In the genomic region with DNA sequence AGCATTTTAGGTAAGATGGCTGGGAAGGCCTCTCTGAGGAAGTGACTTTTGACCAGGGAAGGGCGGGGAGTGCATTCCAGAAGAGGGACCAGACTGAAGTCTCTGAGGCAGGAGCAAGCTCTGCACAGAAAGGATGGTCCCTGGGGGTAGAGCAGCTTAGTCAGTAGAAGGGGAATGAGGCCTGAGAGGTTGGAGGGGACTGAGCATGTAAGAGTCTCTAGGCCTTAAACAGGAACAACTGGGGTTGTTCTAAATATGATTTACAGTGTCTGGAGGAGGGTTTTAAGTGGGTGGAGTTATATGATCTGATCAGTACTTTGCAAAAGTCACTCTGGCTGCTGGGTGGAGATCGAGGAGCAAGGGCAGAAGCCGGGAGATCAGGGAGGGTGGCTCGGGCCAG, we compare ENCODE assay signal across 1 cellular context.
TF ChIP-seq lines count a peak whose summit lies in the region.

No MANE protein-coding gene starts in this region.

TF ChIP-seq in K562, 482 proteins besides CTCF, POLR2A, EP300 and RAD21:
- TF ChIP-seq ELF1 (tag; IDR thresholded peaks at IDR 0.05) (no peak), COPS2 (conservative IDR thresholded peaks at IDR 0.05) (no peak), CHD4 (IDR thresholded peaks at IDR 0.05; ENCODE audit: insufficient read depth, insufficient replicate concordance, low read depth, low read length, poor library complexity, severe bottlenecking) (no peak), ZC3H11A (IDR thresholded peaks at IDR 0.05; ENCODE audit: low read depth, low read length) (no peak), ILK (tag; IDR thresholded peaks at IDR 0.05; ENCODE audit: borderline replicate concordance, low read depth) (no peak), POLR2AphosphoS5 (IDR thresholded peaks at IDR 0.05; ENCODE audit: control insufficient read depth, insufficient read depth, low read depth, low read length) (no peak), MEIS2 (IDR thresholded peaks at IDR 0.05; ENCODE audit: partially characterized antibody) (peak; percentile 71), NR3C1 (CRISPR knock-in tag; IDR thresholded peaks at IDR 0.05) (no peak), ZFP36 (IDR thresholded peaks at IDR 0.05; ENCODE audit: low read depth, low read length, partially characterized antibody) (peak; percentile 5), RB1 (IDR thresholded peaks at IDR 0.05; ENCODE audit: low read depth) (no peak), EP400 (IDR thresholded peaks at IDR 0.05) (no peak), PTTG1 (tag; IDR thresholded peaks at IDR 0.05; ENCODE audit: low read depth) (no peak)
- TF ChIP-seq, protein P1, sequence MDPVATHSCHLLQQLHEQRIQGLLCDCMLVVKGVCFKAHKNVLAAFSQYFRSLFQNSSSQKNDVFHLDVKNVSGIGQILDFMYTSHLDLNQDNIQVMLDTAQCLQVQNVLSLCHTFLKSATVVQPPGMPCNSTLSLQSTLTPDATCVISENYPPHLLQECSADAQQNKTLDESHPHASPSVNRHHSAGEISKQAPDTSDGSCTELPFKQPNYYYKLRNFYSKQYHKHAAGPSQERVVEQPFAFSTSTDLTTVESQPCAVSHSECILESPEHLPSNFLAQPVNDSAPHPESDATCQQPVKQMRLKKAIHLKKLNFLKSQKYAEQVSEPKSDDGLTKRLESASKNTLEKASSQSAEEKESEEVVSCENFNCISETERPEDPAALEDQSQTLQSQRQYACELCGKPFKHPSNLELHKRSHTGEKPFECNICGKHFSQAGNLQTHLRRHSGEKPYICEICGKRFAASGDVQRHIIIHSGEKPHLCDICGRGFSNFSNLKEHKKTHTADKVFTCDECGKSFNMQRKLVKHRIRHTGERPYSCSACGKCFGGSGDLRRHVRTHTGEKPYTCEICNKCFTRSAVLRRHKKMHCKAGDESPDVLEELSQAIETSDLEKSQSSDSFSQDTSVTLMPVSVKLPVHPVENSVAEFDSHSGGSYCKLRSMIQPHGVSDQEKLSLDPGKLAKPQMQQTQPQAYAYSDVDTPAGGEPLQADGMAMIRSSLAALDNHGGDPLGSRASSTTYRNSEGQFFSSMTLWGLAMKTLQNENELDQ (CRISPR knock-in tag; IDR thresholded peaks at IDR 0.05; ENCODE audit: borderline replicate concordance), result no peak
- TF ChIP-seq, protein P2, sequence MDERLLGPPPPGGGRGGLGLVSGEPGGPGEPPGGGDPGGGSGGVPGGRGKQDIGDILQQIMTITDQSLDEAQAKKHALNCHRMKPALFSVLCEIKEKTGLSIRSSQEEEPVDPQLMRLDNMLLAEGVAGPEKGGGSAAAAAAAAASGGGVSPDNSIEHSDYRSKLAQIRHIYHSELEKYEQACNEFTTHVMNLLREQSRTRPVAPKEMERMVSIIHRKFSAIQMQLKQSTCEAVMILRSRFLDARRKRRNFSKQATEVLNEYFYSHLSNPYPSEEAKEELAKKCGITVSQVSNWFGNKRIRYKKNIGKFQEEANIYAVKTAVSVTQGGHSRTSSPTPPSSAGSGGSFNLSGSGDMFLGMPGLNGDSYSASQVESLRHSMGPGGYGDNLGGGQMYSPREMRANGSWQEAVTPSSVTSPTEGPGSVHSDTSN (CRISPR knock-in tag; IDR thresholded peaks at IDR 0.05; ENCODE audit: low read depth), result no peak
- TF ChIP-seq, protein P2 (tag; conservative IDR thresholded peaks at IDR 0.05; ENCODE audit: low read depth), result peak; percentile 83
- TF ChIP-seq, protein P3, sequence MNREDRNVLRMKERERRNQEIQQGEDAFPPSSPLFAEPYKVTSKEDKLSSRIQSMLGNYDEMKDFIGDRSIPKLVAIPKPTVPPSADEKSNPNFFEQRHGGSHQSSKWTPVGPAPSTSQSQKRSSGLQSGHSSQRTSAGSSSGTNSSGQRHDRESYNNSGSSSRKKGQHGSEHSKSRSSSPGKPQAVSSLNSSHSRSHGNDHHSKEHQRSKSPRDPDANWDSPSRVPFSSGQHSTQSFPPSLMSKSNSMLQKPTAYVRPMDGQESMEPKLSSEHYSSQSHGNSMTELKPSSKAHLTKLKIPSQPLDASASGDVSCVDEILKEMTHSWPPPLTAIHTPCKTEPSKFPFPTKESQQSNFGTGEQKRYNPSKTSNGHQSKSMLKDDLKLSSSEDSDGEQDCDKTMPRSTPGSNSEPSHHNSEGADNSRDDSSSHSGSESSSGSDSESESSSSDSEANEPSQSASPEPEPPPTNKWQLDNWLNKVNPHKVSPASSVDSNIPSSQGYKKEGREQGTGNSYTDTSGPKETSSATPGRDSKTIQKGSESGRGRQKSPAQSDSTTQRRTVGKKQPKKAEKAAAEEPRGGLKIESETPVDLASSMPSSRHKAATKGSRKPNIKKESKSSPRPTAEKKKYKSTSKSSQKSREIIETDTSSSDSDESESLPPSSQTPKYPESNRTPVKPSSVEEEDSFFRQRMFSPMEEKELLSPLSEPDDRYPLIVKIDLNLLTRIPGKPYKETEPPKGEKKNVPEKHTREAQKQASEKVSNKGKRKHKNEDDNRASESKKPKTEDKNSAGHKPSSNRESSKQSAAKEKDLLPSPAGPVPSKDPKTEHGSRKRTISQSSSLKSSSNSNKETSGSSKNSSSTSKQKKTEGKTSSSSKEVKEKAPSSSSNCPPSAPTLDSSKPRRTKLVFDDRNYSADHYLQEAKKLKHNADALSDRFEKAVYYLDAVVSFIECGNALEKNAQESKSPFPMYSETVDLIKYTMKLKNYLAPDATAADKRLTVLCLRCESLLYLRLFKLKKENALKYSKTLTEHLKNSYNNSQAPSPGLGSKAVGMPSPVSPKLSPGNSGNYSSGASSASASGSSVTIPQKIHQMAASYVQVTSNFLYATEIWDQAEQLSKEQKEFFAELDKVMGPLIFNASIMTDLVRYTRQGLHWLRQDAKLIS (CRISPR knock-in tag; IDR thresholded peaks at IDR 0.05), result no peak
- TF ChIP-seq, protein P4, sequence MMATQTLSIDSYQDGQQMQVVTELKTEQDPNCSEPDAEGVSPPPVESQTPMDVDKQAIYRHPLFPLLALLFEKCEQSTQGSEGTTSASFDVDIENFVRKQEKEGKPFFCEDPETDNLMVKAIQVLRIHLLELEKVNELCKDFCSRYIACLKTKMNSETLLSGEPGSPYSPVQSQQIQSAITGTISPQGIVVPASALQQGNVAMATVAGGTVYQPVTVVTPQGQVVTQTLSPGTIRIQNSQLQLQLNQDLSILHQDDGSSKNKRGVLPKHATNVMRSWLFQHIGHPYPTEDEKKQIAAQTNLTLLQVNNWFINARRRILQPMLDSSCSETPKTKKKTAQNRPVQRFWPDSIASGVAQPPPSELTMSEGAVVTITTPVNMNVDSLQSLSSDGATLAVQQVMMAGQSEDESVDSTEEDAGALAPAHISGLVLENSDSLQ (IDR thresholded peaks at IDR 0.05), result peak; percentile 89
